1 cellular context compared by ENCODE assay signal in the genomic region with DNA sequence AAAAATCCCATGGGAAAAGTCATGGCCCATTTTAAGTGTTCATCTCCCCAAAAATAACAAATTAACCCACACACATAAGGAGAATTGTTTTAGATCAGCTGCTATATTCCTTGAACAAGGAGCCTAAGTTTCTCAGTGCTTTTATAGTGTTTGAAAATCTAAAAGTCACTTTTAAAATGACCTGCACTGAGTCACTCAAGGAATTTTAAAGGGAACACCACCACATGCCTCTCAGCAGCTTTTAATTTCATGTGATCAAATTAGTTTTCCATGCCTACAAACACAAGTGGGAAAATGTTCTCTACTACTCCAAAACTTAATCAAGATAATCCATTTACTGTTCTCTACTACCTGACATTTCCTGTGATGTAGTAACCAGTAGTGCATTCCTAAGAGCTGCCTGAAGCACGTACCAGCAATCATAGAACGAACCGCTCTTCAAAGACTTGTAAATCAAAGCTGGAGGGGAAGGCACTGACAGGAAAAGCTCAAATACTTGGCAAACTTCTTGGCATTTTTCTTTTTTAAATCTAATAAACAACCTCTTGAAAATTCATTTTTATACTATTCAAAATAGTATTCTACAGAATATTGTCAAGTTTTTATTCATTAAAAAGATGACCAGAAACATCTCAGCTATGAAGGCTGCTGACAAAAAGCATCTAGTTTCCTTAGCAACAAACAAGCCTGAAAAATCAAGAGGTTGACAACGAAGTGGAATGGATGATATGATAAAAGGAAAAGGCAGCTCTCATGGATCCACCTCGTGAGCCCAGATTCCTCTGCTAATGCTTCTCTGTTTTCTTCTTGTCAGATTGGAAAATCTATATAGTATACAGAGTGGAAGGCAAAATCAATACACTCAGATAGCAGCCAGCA.
TF ChIP-seq lines count a peak whose summit lies in the region.

No MANE protein-coding gene starts in this region.

TF ChIP-seq in WTC11, 78 proteins besides CTCF, POLR2A, EP300 and RAD21 (continued from another document):
- TF ChIP-seq HMGXB4 (CRISPR knock-in tag; IDR thresholded peaks at IDR 0.05) (no peak), FOXJ3 (CRISPR knock-in tag; IDR thresholded peaks at IDR 0.05; ENCODE audit: borderline replicate concordance) (no peak), EMX1 (CRISPR knock-in tag; IDR thresholded peaks at IDR 0.05) (no peak), ZNF396 (CRISPR knock-in tag; IDR thresholded peaks at IDR 0.05; ENCODE audit: borderline replicate concordance) (no peak)
